Comparison of ENCODE assay signal across 1 cellular context in genomic region chr5:109739741-109740140, GRCh38.
TF ChIP-seq lines count a peak whose summit lies in the region.

No MANE protein-coding gene starts in this region.

TF ChIP-seq in IMR-90, 13 proteins besides CTCF, POLR2A, EP300 and RAD21 (continued from another document):
- TF ChIP-seq, protein P1, sequence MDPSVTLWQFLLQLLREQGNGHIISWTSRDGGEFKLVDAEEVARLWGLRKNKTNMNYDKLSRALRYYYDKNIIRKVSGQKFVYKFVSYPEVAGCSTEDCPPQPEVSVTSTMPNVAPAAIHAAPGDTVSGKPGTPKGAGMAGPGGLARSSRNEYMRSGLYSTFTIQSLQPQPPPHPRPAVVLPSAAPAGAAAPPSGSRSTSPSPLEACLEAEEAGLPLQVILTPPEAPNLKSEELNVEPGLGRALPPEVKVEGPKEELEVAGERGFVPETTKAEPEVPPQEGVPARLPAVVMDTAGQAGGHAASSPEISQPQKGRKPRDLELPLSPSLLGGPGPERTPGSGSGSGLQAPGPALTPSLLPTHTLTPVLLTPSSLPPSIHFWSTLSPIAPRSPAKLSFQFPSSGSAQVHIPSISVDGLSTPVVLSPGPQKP (IDR thresholded peaks at IDR 0.05; ENCODE audit: borderline replicate concordance, low read depth, low read length) = no peak
- TF ChIP-seq, protein P2, sequence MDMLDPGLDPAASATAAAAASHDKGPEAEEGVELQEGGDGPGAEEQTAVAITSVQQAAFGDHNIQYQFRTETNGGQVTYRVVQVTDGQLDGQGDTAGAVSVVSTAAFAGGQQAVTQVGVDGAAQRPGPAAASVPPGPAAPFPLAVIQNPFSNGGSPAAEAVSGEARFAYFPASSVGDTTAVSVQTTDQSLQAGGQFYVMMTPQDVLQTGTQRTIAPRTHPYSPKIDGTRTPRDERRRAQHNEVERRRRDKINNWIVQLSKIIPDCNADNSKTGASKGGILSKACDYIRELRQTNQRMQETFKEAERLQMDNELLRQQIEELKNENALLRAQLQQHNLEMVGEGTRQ (IDR thresholded peaks at IDR 0.05; ENCODE audit: low read depth, low read length) = no peak
- no peak for TF ChIP-seq RFX5 (IDR thresholded peaks at IDR 0.05; ENCODE audit: low read depth, low read length)
- no peak for TF ChIP-seq MXI1 (IDR thresholded peaks at IDR 0.05; ENCODE audit: borderline replicate concordance, low read depth, low read length)
- TF ChIP-seq RCOR1 (IDR thresholded peaks at IDR 0.05; ENCODE audit: insufficient replicate concordance, low read length) = no peak
- TF ChIP-seq BHLHE40 (IDR thresholded peaks at IDR 0.05; ENCODE audit: low read depth, low read length) = no peak
- TF ChIP-seq CHD1 (IDR thresholded peaks at IDR 0.05; ENCODE audit: low read depth, low read length) = no peak
- TF ChIP-seq MAZ (IDR thresholded peaks at IDR 0.05; ENCODE audit: borderline replicate concordance, low read depth, low read length) = no peak
- TF ChIP-seq CEBPB (IDR thresholded peaks at IDR 0.05; ENCODE audit: low read depth, low read length) = no peak
- no peak for TF ChIP-seq SMC3 (IDR thresholded peaks at IDR 0.05; ENCODE audit: low read depth, low read length)
- TF ChIP-seq FOS (IDR thresholded peaks at IDR 0.05; ENCODE audit: low read depth, low read length) = no peak
